ENCODE assay signal across 1 cellular context in the genomic region with DNA sequence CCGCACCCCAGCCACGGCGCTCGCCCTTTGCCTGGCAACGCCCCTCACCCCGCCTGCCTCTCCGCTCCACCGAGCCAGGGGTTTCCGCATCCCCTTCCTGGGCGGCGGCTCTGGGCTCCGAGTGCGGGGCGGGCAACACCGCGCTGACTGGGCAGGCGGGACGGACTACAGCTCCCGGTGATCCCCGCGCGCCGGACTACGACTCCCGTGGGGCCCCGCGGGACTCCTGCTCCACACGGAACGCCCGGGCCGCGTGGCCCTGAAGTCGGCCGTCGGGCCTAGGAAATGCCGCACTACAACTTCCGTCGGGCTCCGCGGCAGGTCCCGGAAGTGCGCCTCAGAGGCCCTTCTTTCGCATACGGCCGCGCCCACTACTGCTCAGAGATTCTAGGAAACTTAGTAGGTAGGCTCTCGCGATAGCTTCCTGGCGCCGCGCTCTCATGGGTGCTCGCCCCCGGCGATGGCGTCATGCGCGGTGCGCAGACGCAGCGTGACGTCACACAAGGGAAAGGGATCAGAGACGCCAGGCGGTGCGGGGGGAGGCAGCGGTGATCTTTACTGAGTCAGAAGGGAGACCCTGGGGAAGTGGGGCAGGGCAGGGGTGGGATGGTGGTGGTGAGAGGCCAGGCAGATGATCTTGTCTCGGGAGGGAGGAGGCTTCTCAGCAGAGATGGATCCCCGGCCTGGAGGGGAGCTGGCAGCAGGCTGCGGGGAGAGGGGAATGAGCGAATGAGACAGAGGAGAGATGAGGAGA.
TF ChIP-seq lines count a peak whose summit lies in the region.

Gene JOSD2 (minus strand): TSS at position 123 of the 754 bp plus-strand sequence. CDS start 760 bp downstream, outside the sequence.

TF ChIP-seq in K562, 482 proteins besides CTCF, POLR2A, EP300 and RAD21 (continued from another document and continues in another):
- TF ChIP-seq, protein P1, sequence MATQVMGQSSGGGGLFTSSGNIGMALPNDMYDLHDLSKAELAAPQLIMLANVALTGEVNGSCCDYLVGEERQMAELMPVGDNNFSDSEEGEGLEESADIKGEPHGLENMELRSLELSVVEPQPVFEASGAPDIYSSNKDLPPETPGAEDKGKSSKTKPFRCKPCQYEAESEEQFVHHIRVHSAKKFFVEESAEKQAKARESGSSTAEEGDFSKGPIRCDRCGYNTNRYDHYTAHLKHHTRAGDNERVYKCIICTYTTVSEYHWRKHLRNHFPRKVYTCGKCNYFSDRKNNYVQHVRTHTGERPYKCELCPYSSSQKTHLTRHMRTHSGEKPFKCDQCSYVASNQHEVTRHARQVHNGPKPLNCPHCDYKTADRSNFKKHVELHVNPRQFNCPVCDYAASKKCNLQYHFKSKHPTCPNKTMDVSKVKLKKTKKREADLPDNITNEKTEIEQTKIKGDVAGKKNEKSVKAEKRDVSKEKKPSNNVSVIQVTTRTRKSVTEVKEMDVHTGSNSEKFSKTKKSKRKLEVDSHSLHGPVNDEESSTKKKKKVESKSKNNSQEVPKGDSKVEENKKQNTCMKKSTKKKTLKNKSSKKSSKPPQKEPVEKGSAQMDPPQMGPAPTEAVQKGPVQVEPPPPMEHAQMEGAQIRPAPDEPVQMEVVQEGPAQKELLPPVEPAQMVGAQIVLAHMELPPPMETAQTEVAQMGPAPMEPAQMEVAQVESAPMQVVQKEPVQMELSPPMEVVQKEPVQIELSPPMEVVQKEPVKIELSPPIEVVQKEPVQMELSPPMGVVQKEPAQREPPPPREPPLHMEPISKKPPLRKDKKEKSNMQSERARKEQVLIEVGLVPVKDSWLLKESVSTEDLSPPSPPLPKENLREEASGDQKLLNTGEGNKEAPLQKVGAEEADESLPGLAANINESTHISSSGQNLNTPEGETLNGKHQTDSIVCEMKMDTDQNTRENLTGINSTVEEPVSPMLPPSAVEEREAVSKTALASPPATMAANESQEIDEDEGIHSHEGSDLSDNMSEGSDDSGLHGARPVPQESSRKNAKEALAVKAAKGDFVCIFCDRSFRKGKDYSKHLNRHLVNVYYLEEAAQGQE (CRISPR knock-in tag; IDR thresholded peaks at IDR 0.05; ENCODE audit: low read depth): no peak
- TF ChIP-seq SMARCA5 (IDR thresholded peaks at IDR 0.05) (no peak), KDM1A (IDR thresholded peaks at IDR 0.05) (0 out of 4 replicates have a peak, but pooled peaks of 1 of the 2 experiments have one; percentile 8), ZNF79 (CRISPR knock-in tag; IDR thresholded peaks at IDR 0.05; ENCODE audit: low read depth) (no peak), SMARCC2 (IDR thresholded peaks at IDR 0.05; ENCODE audit: low read depth) (no peak), ZNF197 (CRISPR knock-in tag; IDR thresholded peaks at IDR 0.05; ENCODE audit: low read depth) (peak; percentile 81), ZNF134 (CRISPR knock-in tag; conservative IDR thresholded peaks at IDR 0.05) (no peak), KLF13 (tag; IDR thresholded peaks at IDR 0.05; ENCODE audit: borderline replicate concordance, low read depth) (peak; percentile 76), AFF4 (CRISPR knock-in tag; IDR thresholded peaks at IDR 0.05) (peak; percentile 79; the same call in 1 of the 2 replicates), XRCC3 (IDR thresholded peaks at IDR 0.05) (no peak), ZFP36 (IDR thresholded peaks at IDR 0.05; ENCODE audit: low read depth, low read length, partially characterized antibody) (peak; percentile 73), ZEB2 (IDR thresholded peaks at IDR 0.05) (no peak), CCNT2 (IDR thresholded peaks at IDR 0.05; ENCODE audit: borderline replicate concordance, extremely low read depth, insufficient read length, low read depth, low read length) (peak; percentile 79), GABPB1 (CRISPR knock-in tag; IDR thresholded peaks at IDR 0.05) (peak; percentile 99), TARDBP (IDR thresholded peaks at IDR 0.05) (peak; percentile 100), PCBP2 (IDR thresholded peaks at IDR 0.05; ENCODE audit: low read depth, low read length, poor library complexity, severe bottlenecking) (no peak), STAT5A (IDR thresholded peaks at IDR 0.05; ENCODE audit: borderline replicate concordance, low read length) (peak; percentile 74), CHD4 (IDR thresholded peaks at IDR 0.05; ENCODE audit: insufficient read depth, insufficient replicate concordance, low read depth, low read length, poor library complexity, severe bottlenecking) (no peak), ERF (CRISPR knock-in tag; IDR thresholded peaks at IDR 0.05) (0 out of 2 replicates have a peak, but pooled peaks have one; percentile 10), HNRNPH1 (optimal IDR thresholded peaks at IDR 0.05; ENCODE audit: low read depth, low read length) (no peak), THAP7 (CRISPR knock-in tag; IDR thresholded peaks at IDR 0.05) (no peak), RUNX1 (IDR thresholded peaks at IDR 0.05; ENCODE audit: low read depth) (0 out of 2 replicates have a peak, but pooled peaks have one; percentile 17), PHF21A (IDR thresholded peaks at IDR 0.05; ENCODE audit: borderline replicate concordance, low read depth) (peak; percentile 27; the same call in 1 of the 2 replicates)
- TF ChIP-seq, protein P2, sequence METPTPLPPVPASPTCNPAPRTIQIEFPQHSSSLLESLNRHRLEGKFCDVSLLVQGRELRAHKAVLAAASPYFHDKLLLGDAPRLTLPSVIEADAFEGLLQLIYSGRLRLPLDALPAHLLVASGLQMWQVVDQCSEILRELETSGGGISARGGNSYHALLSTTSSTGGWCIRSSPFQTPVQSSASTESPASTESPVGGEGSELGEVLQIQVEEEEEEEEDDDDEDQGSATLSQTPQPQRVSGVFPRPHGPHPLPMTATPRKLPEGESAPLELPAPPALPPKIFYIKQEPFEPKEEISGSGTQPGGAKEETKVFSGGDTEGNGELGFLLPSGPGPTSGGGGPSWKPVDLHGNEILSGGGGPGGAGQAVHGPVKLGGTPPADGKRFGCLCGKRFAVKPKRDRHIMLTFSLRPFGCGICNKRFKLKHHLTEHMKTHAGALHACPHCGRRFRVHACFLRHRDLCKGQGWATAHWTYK (CRISPR knock-in tag; IDR thresholded peaks at IDR 0.05): 0 out of 2 replicates have a peak, but pooled peaks have one; percentile 12
- TF ChIP-seq, protein P3, sequence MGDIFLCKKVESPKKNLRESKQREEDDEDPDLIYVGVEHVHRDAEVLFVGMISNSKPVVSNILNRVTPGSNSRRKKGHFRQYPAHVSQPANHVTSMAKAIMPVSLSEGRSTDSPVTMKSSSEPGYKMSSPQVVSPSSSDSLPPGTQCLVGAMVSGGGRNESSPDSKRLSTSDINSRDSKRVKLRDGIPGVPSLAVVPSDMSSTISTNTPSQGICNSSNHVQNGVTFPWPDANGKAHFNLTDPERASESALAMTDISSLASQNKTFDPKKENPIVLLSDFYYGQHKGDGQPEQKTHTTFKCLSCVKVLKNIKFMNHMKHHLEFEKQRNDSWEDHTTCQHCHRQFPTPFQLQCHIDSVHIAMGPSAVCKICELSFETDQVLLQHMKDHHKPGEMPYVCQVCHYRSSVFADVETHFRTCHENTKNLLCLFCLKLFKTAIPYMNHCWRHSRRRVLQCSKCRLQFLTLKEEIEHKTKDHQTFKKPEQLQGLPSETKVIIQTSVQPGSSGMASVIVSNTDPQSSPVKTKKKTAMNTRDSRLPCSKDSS (IDR thresholded peaks at IDR 0.05; ENCODE audit: low read depth, partially characterized antibody): no peak
- TF ChIP-seq, protein P4, sequence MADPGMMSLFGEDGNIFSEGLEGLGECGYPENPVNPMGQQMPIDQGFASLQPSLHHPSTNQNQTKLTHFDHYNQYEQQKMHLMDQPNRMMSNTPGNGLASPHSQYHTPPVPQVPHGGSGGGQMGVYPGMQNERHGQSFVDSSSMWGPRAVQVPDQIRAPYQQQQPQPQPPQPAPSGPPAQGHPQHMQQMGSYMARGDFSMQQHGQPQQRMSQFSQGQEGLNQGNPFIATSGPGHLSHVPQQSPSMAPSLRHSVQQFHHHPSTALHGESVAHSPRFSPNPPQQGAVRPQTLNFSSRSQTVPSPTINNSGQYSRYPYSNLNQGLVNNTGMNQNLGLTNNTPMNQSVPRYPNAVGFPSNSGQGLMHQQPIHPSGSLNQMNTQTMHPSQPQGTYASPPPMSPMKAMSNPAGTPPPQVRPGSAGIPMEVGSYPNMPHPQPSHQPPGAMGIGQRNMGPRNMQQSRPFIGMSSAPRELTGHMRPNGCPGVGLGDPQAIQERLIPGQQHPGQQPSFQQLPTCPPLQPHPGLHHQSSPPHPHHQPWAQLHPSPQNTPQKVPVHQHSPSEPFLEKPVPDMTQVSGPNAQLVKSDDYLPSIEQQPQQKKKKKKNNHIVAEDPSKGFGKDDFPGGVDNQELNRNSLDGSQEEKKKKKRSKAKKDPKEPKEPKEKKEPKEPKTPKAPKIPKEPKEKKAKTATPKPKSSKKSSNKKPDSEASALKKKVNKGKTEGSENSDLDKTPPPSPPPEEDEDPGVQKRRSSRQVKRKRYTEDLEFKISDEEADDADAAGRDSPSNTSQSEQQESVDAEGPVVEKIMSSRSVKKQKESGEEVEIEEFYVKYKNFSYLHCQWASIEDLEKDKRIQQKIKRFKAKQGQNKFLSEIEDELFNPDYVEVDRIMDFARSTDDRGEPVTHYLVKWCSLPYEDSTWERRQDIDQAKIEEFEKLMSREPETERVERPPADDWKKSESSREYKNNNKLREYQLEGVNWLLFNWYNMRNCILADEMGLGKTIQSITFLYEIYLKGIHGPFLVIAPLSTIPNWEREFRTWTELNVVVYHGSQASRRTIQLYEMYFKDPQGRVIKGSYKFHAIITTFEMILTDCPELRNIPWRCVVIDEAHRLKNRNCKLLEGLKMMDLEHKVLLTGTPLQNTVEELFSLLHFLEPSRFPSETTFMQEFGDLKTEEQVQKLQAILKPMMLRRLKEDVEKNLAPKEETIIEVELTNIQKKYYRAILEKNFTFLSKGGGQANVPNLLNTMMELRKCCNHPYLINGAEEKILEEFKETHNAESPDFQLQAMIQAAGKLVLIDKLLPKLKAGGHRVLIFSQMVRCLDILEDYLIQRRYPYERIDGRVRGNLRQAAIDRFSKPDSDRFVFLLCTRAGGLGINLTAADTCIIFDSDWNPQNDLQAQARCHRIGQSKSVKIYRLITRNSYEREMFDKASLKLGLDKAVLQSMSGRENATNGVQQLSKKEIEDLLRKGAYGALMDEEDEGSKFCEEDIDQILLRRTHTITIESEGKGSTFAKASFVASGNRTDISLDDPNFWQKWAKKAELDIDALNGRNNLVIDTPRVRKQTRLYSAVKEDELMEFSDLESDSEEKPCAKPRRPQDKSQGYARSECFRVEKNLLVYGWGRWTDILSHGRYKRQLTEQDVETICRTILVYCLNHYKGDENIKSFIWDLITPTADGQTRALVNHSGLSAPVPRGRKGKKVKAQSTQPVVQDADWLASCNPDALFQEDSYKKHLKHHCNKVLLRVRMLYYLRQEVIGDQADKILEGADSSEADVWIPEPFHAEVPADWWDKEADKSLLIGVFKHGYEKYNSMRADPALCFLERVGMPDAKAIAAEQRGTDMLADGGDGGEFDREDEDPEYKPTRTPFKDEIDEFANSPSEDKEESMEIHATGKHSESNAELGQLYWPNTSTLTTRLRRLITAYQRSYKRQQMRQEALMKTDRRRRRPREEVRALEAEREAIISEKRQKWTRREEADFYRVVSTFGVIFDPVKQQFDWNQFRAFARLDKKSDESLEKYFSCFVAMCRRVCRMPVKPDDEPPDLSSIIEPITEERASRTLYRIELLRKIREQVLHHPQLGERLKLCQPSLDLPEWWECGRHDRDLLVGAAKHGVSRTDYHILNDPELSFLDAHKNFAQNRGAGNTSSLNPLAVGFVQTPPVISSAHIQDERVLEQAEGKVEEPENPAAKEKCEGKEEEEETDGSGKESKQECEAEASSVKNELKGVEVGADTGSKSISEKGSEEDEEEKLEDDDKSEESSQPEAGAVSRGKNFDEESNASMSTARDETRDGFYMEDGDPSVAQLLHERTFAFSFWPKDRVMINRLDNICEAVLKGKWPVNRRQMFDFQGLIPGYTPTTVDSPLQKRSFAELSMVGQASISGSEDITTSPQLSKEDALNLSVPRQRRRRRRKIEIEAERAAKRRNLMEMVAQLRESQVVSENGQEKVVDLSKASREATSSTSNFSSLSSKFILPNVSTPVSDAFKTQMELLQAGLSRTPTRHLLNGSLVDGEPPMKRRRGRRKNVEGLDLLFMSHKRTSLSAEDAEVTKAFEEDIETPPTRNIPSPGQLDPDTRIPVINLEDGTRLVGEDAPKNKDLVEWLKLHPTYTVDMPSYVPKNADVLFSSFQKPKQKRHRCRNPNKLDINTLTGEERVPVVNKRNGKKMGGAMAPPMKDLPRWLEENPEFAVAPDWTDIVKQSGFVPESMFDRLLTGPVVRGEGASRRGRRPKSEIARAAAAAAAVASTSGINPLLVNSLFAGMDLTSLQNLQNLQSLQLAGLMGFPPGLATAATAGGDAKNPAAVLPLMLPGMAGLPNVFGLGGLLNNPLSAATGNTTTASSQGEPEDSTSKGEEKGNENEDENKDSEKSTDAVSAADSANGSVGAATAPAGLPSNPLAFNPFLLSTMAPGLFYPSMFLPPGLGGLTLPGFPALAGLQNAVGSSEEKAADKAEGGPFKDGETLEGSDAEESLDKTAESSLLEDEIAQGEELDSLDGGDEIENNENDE (IDR thresholded peaks at IDR 0.05; ENCODE audit: low read depth, low read length): no peak
